ENCODE assay signal across 10 cellular contexts in genomic region chr6:112223070-112223861, GRCh38. TPM values are rescaled to one million over a fixed set of nuclear protein-coding genes. Genes with fewer than 3 reads are reported as not detected.
DNase-seq lines count a peak whose midpoint lies in the region; ATAC-seq and TF ChIP-seq lines count a peak whose summit lies in the region.
"Had no signal": no experiment of that assay in that cellular context is flagged by ENCODE, and none has a peak within 500 bp of the region (broad histone marks: within the 10 kb centered on the region; RNA-seq: fewer than 3 reads in every experiment).

No MANE protein-coding gene starts in this region.

- no peaks in the 10 kb centered on the region for H3K27me3 Mint-ChIP-seq in chondrocyte (ENCODE audit: low read depth)
- H3K27me3 Mint-ChIP-seq in activated CD4-positive, alpha-beta memory T cell treated with anti-CD3 and anti-CD28 coated beads, Interleukin-2, amount 10 ng/mL, durations not matched to agents 7 days and 5 days = peaks cover 46% of the 10 kb centered on the region
- H3K27me3 Mint-ChIP-seq in activated T-cell treated with anti-CD3 and anti-CD28 coated beads, Interleukin-2, amount 50 U/mL, for 4 hours (ENCODE audit: low read depth) = peaks cover 12% of the 10 kb centered on the region

- H3K27ac Mint-ChIP-seq in chondrocyte (ENCODE audit: unreplicated experiment) = peak overlapping the region; percentile 19
- no peak overlapping the region for H3K27ac Mint-ChIP-seq in activated CD4-positive, alpha-beta memory T cell treated with anti-CD3 and anti-CD28 coated beads, Interleukin-2, amount 10 ng/mL, durations not matched to agents 7 days and 5 days
- H3K27ac Mint-ChIP-seq: effector memory CD8-positive, alpha-beta T cell had no signal

- no peak for ATAC-seq in activated T-cell treated with anti-CD3 and anti-CD28 coated beads, Interleukin-2, amount 50 U/mL, for 4 hours
- ATAC-seq: effector memory CD8-positive, alpha-beta T cell had no signal

- peaks cover under 1% of the 10 kb centered on the region for H3K36me3 Mint-ChIP-seq in chondrocyte (ENCODE audit: low read depth)
- H3K36me3 Mint-ChIP-seq in activated CD4-positive, alpha-beta memory T cell treated with anti-CD3 and anti-CD28 coated beads, Interleukin-2, amount 10 ng/mL, durations not matched to agents 7 days and 5 days (ENCODE audit: low read depth) = no peaks in the 10 kb centered on the region
- H3K36me3 Mint-ChIP-seq in activated T-cell treated with anti-CD3 and anti-CD28 coated beads, Interleukin-2, amount 50 U/mL, for 4 hours (ENCODE audit: insufficient read depth) = no peaks in the 10 kb centered on the region

- peaks cover 98% of the 10 kb centered on the region for H3K4me1 ChIP-seq in GM23248 (ENCODE audit: insufficient read depth)
- H3K4me1 ChIP-seq in stomach smooth muscle (ENCODE audit: control insufficient read depth, insufficient read depth, low read length) = peaks cover 53% of the 10 kb centered on the region

- no peak for TF ChIP-seq CTCF in chondrocyte (IDR thresholded peaks at IDR 0.05)

- CTCF ChIA-PET in activated CD4-positive, alpha-beta memory T cell treated with anti-CD3 and anti-CD28 coated beads, Interleukin-2, amount 10 ng/mL, durations not matched to agents 7 days and 5 days (lab: Charles Lee) = no interaction called here

- H3K9ac ChIP-seq in GM23248 (peak overlapping the region; percentile 75), stomach smooth muscle (ENCODE audit: low read length in 2 of 2) (peak overlapping the region; percentile 47 to 53)

- H3K9me2 ChIP-seq in GM23248 (ENCODE audit: insufficient read depth) = no peaks in the 10 kb centered on the region

- H3K27me3 ChIP-seq in GM23248 (replicated peaks; ENCODE audit: insufficient read depth) (no peaks in the 10 kb centered on the region), stomach smooth muscle (ENCODE audit: control insufficient read depth in 1 of 2, insufficient read depth in 2 of 2, low read length in 2 of 2) (no peaks in the 10 kb centered on the region)

- WGBS in GM23248 (ENCODE audit: low coverage in 1 of 2, low lambda C conversion rate in 2 of 2, missing lambda C conversion rate in 2 of 2), 2 experiments = 1 to 2% methylated on average over 3 of the region's 3 CpGs

- H3K27ac ChIP-seq in GM23248 = peak overlapping the region; percentile 96
- peak overlapping the region; percentile 90 for H3K27ac ChIP-seq in stomach smooth muscle (ENCODE audit: low read length)

- H3K4me3 ChIP-seq in GM23248 (peak overlapping the region; percentile 34), stomach smooth muscle (ENCODE audit: low read length in 2 of 2) (no peak overlapping the region)

- H3K9me3 ChIP-seq in GM23248 (ENCODE audit: low read depth) (no peaks in the 10 kb centered on the region), stomach smooth muscle (ENCODE audit: control insufficient read depth in 2 of 2, low read length in 2 of 2) (no peaks in the 10 kb centered on the region)

- H3K4me1 Mint-ChIP-seq in chondrocyte (ENCODE audit: low read depth) = peaks cover 26% of the 10 kb centered on the region
- H3K4me1 Mint-ChIP-seq in activated CD4-positive, alpha-beta memory T cell treated with anti-CD3 and anti-CD28 coated beads, Interleukin-2, amount 10 ng/mL, durations not matched to agents 7 days and 5 days = no peaks in the 10 kb centered on the region
- H3K4me1 Mint-ChIP-seq in activated T-cell treated with anti-CD3 and anti-CD28 coated beads, Interleukin-2, amount 50 U/mL, for 4 hours (ENCODE audit: low read depth) = peaks cover 1% of the 10 kb centered on the region

- no peaks in the 10 kb centered on the region for H4K20me1 ChIP-seq in GM23248 (ENCODE audit: insufficient read depth)

- DNase-seq in GM23248 (peak; percentile 93), chondrocyte (ENCODE audit: low spot score) (no peak), kidney glomerular epithelial cell (lab: John Stamatoyannopoulos, UW) (peak; percentile 29), foreskin melanocyte (no peak), NOMO-1 treated with DMSO at 0.1 percent for 48 hours (lab: John Stamatoyannopoulos, UW; ENCODE audit: unreplicated experiment) (no peak)
- no peak for DNase-seq in activated CD4-positive, alpha-beta memory T cell treated with anti-CD3 and anti-CD28 coated beads, Interleukin-2, amount 10 ng/mL, durations not matched to agents 7 days and 5 days
- no peak for DNase-seq in activated T-cell treated with anti-CD3 and anti-CD28 coated beads, Interleukin-2, amount 50 U/mL, for 4 hours
- DNase-seq: effector memory CD8-positive, alpha-beta T cell; NCI-H1105 treated with DMSO at 0.1 percent for 48 hours had no signal

- no peaks in the 10 kb centered on the region for H3K9me3 Mint-ChIP-seq in chondrocyte (ENCODE audit: low read depth)
- no peaks in the 10 kb centered on the region for H3K9me3 Mint-ChIP-seq in activated CD4-positive, alpha-beta memory T cell treated with anti-CD3 and anti-CD28 coated beads, Interleukin-2, amount 10 ng/mL, durations not matched to agents 7 days and 5 days
- H3K9me3 Mint-ChIP-seq in activated T-cell treated with anti-CD3 and anti-CD28 coated beads, Interleukin-2, amount 50 U/mL, for 4 hours = no peaks in the 10 kb centered on the region
- H3K9me3 Mint-ChIP-seq: effector memory CD8-positive, alpha-beta T cell had no signal

- POLR2A ChIA-PET in activated CD4-positive, alpha-beta memory T cell treated with anti-CD3 and anti-CD28 coated beads, Interleukin-2, amount 10 ng/mL, durations not matched to agents 7 days and 5 days (lab: Charles Lee) = interaction anchor here (0.6 kb wide), 1 partner anchor 429 kb away, joined by 3 read pairs; no protein-coding TSS in a partner anchor

- in situ Hi-C loops in GM23248 (cut with MboI) = no loop called here

- H3K36me3 ChIP-seq in GM23248 (ENCODE audit: low read depth) (peaks cover 2% of the 10 kb centered on the region; the same call in 1 of the 2 replicates), stomach smooth muscle (ENCODE audit: control insufficient read depth in 2 of 2, insufficient read depth in 2 of 2, low read length in 2 of 2) (peaks cover 0 to under 1% of the 10 kb centered on the region in 2 donors)

- peaks cover 95% of the 10 kb centered on the region for H3F3A ChIP-seq in GM23248 (ENCODE audit: insufficient read depth)

- H3K4me2 ChIP-seq in GM23248 (ENCODE audit: unreplicated experiment) = peak overlapping the region; percentile 45

- no peak overlapping the region for H3K4me3 Mint-ChIP-seq in chondrocyte (ENCODE audit: unreplicated experiment)
- no peak overlapping the region for H3K4me3 Mint-ChIP-seq in activated CD4-positive, alpha-beta memory T cell treated with anti-CD3 and anti-CD28 coated beads, Interleukin-2, amount 10 ng/mL, durations not matched to agents 7 days and 5 days
- H3K4me3 Mint-ChIP-seq in activated T-cell treated with anti-CD3 and anti-CD28 coated beads, Interleukin-2, amount 50 U/mL, for 4 hours = no peak overlapping the region
- H3K4me3 Mint-ChIP-seq: effector memory CD8-positive, alpha-beta T cell had no signal

- H3K79me2 ChIP-seq in GM23248 (ENCODE audit: insufficient read depth) = peaks cover 62% of the 10 kb centered on the region

- H2AFZ ChIP-seq in GM23248 = no peak overlapping the region

RNA-seq across cellular contexts. Expression of gene LAMA4, which starts 31.1 kb away (rescaled TPM):
- 429 and 440 TPM in 2 replicates for total RNA-seq in GM23248 (2014; rRNA removed; shearing (Covaris generic))
- 331 and 339 TPM in 2 replicates for polyA plus RNA-seq in GM23248 (2016; fragmentation: Nextera tagmentation; extraction: Ambion mirVana)
- total RNA-seq in chondrocyte = 55.2 to 115 TPM (median 102 TPM) in 3 replicates
- not detected for total RNA-seq in activated CD4-positive, alpha-beta memory T cell treated with anti-CD3 and anti-CD28 coated beads, Interleukin-2, amount 10 ng/mL, durations not matched to agents 7 days and 5 days
- under 1 TPM in 2 of 3 donors, not detected in 1; 0.30 to 0.34 TPM for total RNA-seq in activated T-cell treated with anti-CD3 and anti-CD28 coated beads, Interleukin-2, amount 50 U/mL, for 4 hours

Comparison
In these comparisons a context has a peak if more than half of its experiments do, and no peak if none do; other contexts are left out.
1. DNase-seq: peak in GM23248 (single experiment) and kidney glomerular epithelial cell (single experiment); none in chondrocyte (single experiment), activated CD4-positive, alpha-beta memory T cell treated with anti-CD3 and anti-CD28 coated beads, Interleukin-2, amount 10 ng/mL, durations not matched to agents 7 days and 5 days (single experiment), foreskin melanocyte (single experiment), NOMO-1 treated with DMSO at 0.1 percent for 48 hours (single experiment) and activated T-cell treated with anti-CD3 and anti-CD28 coated beads, Interleukin-2, amount 50 U/mL, for 4 hours (single experiment).
2. RNA of gene LAMA4, which starts 31.1 kb away (total RNA-seq): 429 to 440 TPM in GM23248 and 55.2 to 115 TPM in chondrocyte; 0.30 to 0.34 TPM in activated T-cell treated with anti-CD3 and anti-CD28 coated beads, Interleukin-2, amount 50 U/mL, for 4 hours and not detected in activated CD4-positive, alpha-beta memory T cell treated with anti-CD3 and anti-CD28 coated beads, Interleukin-2, amount 10 ng/mL, durations not matched to agents 7 days and 5 days; every median in the first group is over 10 times any median in the second.